In genomic region chr20:53654932-53655674, GRCh38 we compare ENCODE assay signal across 8 cellular contexts.
A peak's percentile ranks its signal among the peaks of the same experiment; 100 is the strongest.
DNase-seq lines count a peak whose midpoint lies in the region; ATAC-seq, FAIRE-seq and TF ChIP-seq lines count a peak whose summit lies in the region.

No MANE protein-coding gene starts in this region.

- H3K4me1 Mint-ChIP-seq in activated CD4-positive, alpha-beta memory T cell treated with anti-CD3 and anti-CD28 coated beads for 36 hours (ENCODE audit: low read depth): peaks cover 60% of the 10 kb centered on the region

- H3K36me3 ChIP-seq in heart left ventricle (no peaks in the 10 kb centered on the region), gastrocnemius medialis (no peaks in the 10 kb centered on the region)

- H3K4me1 ChIP-seq in heart left ventricle (peaks cover 0 to 69% (median 19%) of the 10 kb centered on the region in 12 donors), gastrocnemius medialis (peaks cover 9 to 19% of the 10 kb centered on the region in 2 donors)

- H3K9me3 ChIP-seq in heart left ventricle (no peaks in the 10 kb centered on the region), gastrocnemius medialis (no peaks in the 10 kb centered on the region)

- no peaks in the 10 kb centered on the region for H3K27me3 Mint-ChIP-seq in activated CD4-positive, alpha-beta memory T cell treated with anti-CD3 and anti-CD28 coated beads for 36 hours

- POLR2A ChIA-PET in activated CD4-positive, alpha-beta memory T cell treated with anti-CD3 and anti-CD28 coated beads for 36 hours (lab: Charles Lee): no interaction called here

- no peaks in the 10 kb centered on the region for H3K36me3 Mint-ChIP-seq in activated CD4-positive, alpha-beta memory T cell treated with anti-CD3 and anti-CD28 coated beads for 36 hours

- no peak overlapping the region for H3K4me3 Mint-ChIP-seq in activated CD4-positive, alpha-beta memory T cell treated with anti-CD3 and anti-CD28 coated beads for 36 hours

- no peaks in the 10 kb centered on the region for H3K9me3 Mint-ChIP-seq in activated CD4-positive, alpha-beta memory T cell treated with anti-CD3 and anti-CD28 coated beads for 36 hours

- in situ Hi-C loops in gastrocnemius medialis (cut with MboI; ENCODE audit: low sequenced_read_pairs in 4 of 4): no loop called here

- ATAC-seq in heart left ventricle (peak in 1 of 4 donors; percentile 52), gastrocnemius medialis (no peak), HG03469 (IDR thresholded peaks at IDR 0.05; ENCODE audit: unreplicated experiment) (no peak)

- TF ChIP-seq CTCF in heart left ventricle (IDR thresholded peaks at IDR 0.05) (no peak), gastrocnemius medialis (IDR thresholded peaks at IDR 0.05 in 4 of 5, conservative IDR thresholded peaks at IDR 0.05 in 1 of 5) (no peak)

- 76 to 88% (median 80%) methylated on average over 13 of the region's 13 CpGs for WGBS in heart left ventricle, 4 donors

- no peaks in the 10 kb centered on the region for H3K27me3 ChIP-seq in heart left ventricle
- no peaks in the 10 kb centered on the region for H3K27me3 ChIP-seq in gastrocnemius medialis

- H3K4me3 ChIP-seq in heart left ventricle: peak overlapping the region in 5 of 12 donors; percentile 7 to 34 (median 25)
- H3K4me3 ChIP-seq in gastrocnemius medialis: no peak overlapping the region

- no peak overlapping the region for H3K27ac Mint-ChIP-seq in activated CD4-positive, alpha-beta memory T cell treated with anti-CD3 and anti-CD28 coated beads for 36 hours

- TF ChIP-seq POLR2A in heart left ventricle (IDR thresholded peaks at IDR 0.05) (no peak), gastrocnemius medialis (IDR thresholded peaks at IDR 0.05) (no peak)

- H3K27ac ChIP-seq in heart left ventricle: peak overlapping the region in 7 of 12 donors; percentile 35 to 86 (median 52)
- H3K27ac ChIP-seq in gastrocnemius medialis: peak overlapping the region in 3 of 4 donors; percentile 11 to 32 (median 23)

- FAIRE-seq in GM19239 (lab: Jason Lieb, UNC): peak; percentile 85

- intact Hi-C loops in heart left ventricle (cut with DNase I): loop anchor here in 2 of 10 donors (5.0 kb wide), 2 partner anchors 48 to 63 kb away; partner anchors contain the start of gene ZNF217 (in 1 of the 2)
- intact Hi-C loops in gastrocnemius medialis (cut with DNase I; ENCODE audit: low total_unique reads): loop anchor here (5.0 to 10.0 kb wide), 3 partner anchors 33 to 80 kb away; partner anchors contain the start of gene ZNF217
- intact Hi-C loops in activated CD4-positive, alpha-beta memory T cell treated with anti-CD3 and anti-CD28 coated beads for 36 hours (cut with micrococcal nuclease): no loop called here

- DNase-seq in GM19239 (ENCODE audit: insufficient read length, low spot score) (no peak), RPMI7951 (ENCODE audit: low read depth) (peak; percentile 73), heart left ventricle (peak in 1 of 5 donors; percentile 25), gastrocnemius medialis (peak in 1 of 2 donors; percentile 20), HuH-7 (ENCODE audit: low spot score) (no peak), NCI-H524 treated with DMSO at 0.1 percent for 48 hours (lab: John Stamatoyannopoulos, UW) (no peak)
- DNase-seq in activated CD4-positive, alpha-beta memory T cell treated with anti-CD3 and anti-CD28 coated beads for 36 hours: no peak

- CTCF ChIA-PET in activated CD4-positive, alpha-beta memory T cell treated with anti-CD3 and anti-CD28 coated beads for 36 hours (lab: Charles Lee): interaction anchor here (1.2 kb wide), 1 partner anchor 68 kb away, joined by 3 read pairs; no protein-coding TSS in a partner anchor
